16 cellular contexts compared by ENCODE assay signal in genomic region chr5:81909677-81910076, GRCh38.
DNase-seq lines count a peak whose midpoint lies in the region; ATAC-seq, FAIRE-seq and TF ChIP-seq lines count a peak whose summit lies in the region.
"Had no signal": no experiment of that assay in that cellular context is flagged by ENCODE, and none has a peak within 500 bp of the region (broad histone marks: within the 10 kb centered on the region; RNA-seq: fewer than 3 reads in every experiment).

No MANE protein-coding gene starts in this region.

- no peaks in the 10 kb centered on the region for H3K4me1 Mint-ChIP-seq in Calu3 (ENCODE audit: low read depth, unreplicated experiment)

- H3K27me3 Mint-ChIP-seq in Calu3 (ENCODE audit: unreplicated experiment) = no peaks in the 10 kb centered on the region
- H3K27me3 Mint-ChIP-seq: stimulated activated naive CD8-positive, alpha-beta T cell treated with anti-CD3 and anti-CD28 coated beads, Interleukin-15, Interleukin-2, amounts not matched to agents 100 ng/mL and 50 ng/mL, for 24 hours had no signal

- H3K27me3 ChIP-seq in SK-N-SH (ENCODE audit: insufficient read depth) = no peaks in the 10 kb centered on the region

- ATAC-seq in GM21390 (IDR thresholded peaks at IDR 0.05; ENCODE audit: unreplicated experiment) (peak; percentile 78), HG03103 (IDR thresholded peaks at IDR 0.05; ENCODE audit: low read depth, unreplicated experiment) (peak; percentile 79)

- H3F3A ChIP-seq in SK-N-SH (replicated peaks; ENCODE audit: insufficient read depth) = no peaks in the 10 kb centered on the region

- no peaks in the 10 kb centered on the region for H3K36me3 ChIP-seq in SK-N-SH (replicated peaks in 1 of 2; ENCODE audit: control insufficient read depth in 1 of 2, insufficient read depth in 2 of 2, low read length in 1 of 2)

- H3K79me2 ChIP-seq in SK-N-SH (ENCODE audit: insufficient read depth) = no peaks in the 10 kb centered on the region

- no peaks in the 10 kb centered on the region; a peak in 1 of 4 replicates for H3K4me1 ChIP-seq in SK-N-SH (ENCODE audit: control insufficient read depth in 1 of 2, insufficient read depth in 2 of 2, low read depth in 1 of 2, low read length in 1 of 2)

- H3K9me3 Mint-ChIP-seq in Calu3 (ENCODE audit: low read depth, unreplicated experiment) = no peaks in the 10 kb centered on the region
- H3K9me3 Mint-ChIP-seq: stimulated activated naive CD8-positive, alpha-beta T cell treated with anti-CD3 and anti-CD28 coated beads, Interleukin-15, Interleukin-2, amounts not matched to agents 100 ng/mL and 50 ng/mL, for 24 hours had no signal

- H4K20me1 ChIP-seq in SK-N-SH (ENCODE audit: insufficient read depth) = no peaks in the 10 kb centered on the region

- 89% methylated on average over 1 of the region's 1 CpG for WGBS in SK-N-SH (ENCODE audit: low lambda C conversion rate)

- H3K9ac ChIP-seq in SK-N-SH = no peak overlapping the region

- TF ChIP-seq RAD21 in SK-N-SH (IDR thresholded peaks at IDR 0.05; ENCODE audit: low read length) = no peak

- no peaks in the 10 kb centered on the region for H3K36me3 Mint-ChIP-seq in Calu3 (ENCODE audit: insufficient read depth, unreplicated experiment)
- H3K36me3 Mint-ChIP-seq: mesothelial cell of epicardium had no signal

- FAIRE-seq in GM18507 (lab: Jason Lieb, UNC) = peak; percentile 64

- no peak overlapping the region for H3K4me3 Mint-ChIP-seq in Calu3 (ENCODE audit: low read depth, unreplicated experiment)
- H3K4me3 Mint-ChIP-seq: mesothelial cell of epicardium; stimulated activated naive CD8-positive, alpha-beta T cell treated with anti-CD3 and anti-CD28 coated beads, Interleukin-15, Interleukin-2, amounts not matched to agents 100 ng/mL and 50 ng/mL, for 24 hours had no signal

- no TSS peak for BruUV-seq in Calu3 (replicated peaks; lab: Mats Ljungman, UMichigan)

- POLR2A ChIA-PET in SK-N-SH (lab: Yijun Ruan, JAX) = no interaction called here

- H3K27ac Mint-ChIP-seq in Calu3 (ENCODE audit: unreplicated experiment) = no peak overlapping the region
- H3K27ac Mint-ChIP-seq: mesothelial cell of epicardium; stimulated activated naive CD8-positive, alpha-beta T cell treated with anti-CD3 and anti-CD28 coated beads, Interleukin-15, Interleukin-2, amounts not matched to agents 100 ng/mL and 50 ng/mL, for 24 hours had no signal

- TF ChIP-seq CTCF in Calu3 (IDR thresholded peaks at IDR 0.05; ENCODE audit: unreplicated experiment) (no peak), SK-N-SH (IDR thresholded peaks at IDR 0.05) (no peak)

- H3K27ac ChIP-seq in SK-N-SH (ENCODE audit: low read depth in 2 of 2, low read length in 1 of 2) = no peak overlapping the region

- H3K9me3 ChIP-seq in SK-N-SH = no peaks in the 10 kb centered on the region

- H3K9me2 ChIP-seq in SK-N-SH = no peaks in the 10 kb centered on the region

- H3K4me2 ChIP-seq in SK-N-SH = no peak overlapping the region

- DNase-seq in GM18507 (ENCODE audit: extremely low spot score, insufficient read length, low read depth) (no peak), RPMI8226 (peak; percentile 31), Calu3 (no peak), mesenteric fat pad (ENCODE audit: low spot score) (no peak), SK-N-SH (no peak), iPS-NIHi7 (ENCODE audit: extremely low spot score) (no peak)
- DNase-seq: amygdala; DMS79; NCI-H1417; NCI-H526; SHP77 treated with DMSO at 0.1 percent for 48 hours; stimulated activated CD4-positive, alpha-beta T cell treated with anti-CD3 and anti-CD28 coated beads, Interleukin-2, amount 100 ng/mL, for 48 hours had no signal

- no peak for TF ChIP-seq EP300 in SK-N-SH (IDR thresholded peaks at IDR 0.05; ENCODE audit: borderline replicate concordance in 1 of 2, low read depth in 1 of 2, low read length in 1 of 2)

- H3K4me3 ChIP-seq in SK-N-SH (ENCODE audit: low read depth in 2 of 2, low read length in 1 of 2) = no peak overlapping the region

- H2AFZ ChIP-seq in SK-N-SH (ENCODE audit: low read depth) = no peak overlapping the region

- CTCF ChIA-PET in Calu3 (lab: Charles Lee) = no interaction called here
- CTCF ChIA-PET in SK-N-SH (lab: Yijun Ruan, JAX) = no interaction called here

- intact Hi-C loops in Calu3 (cut with micrococcal nuclease; ENCODE audit: unreplicated experiment) = no loop called here

TF ChIP-seq in SK-N-SH, 30 proteins besides CTCF, POLR2A, EP300 and RAD21:
- TF ChIP-seq, protein P1, sequence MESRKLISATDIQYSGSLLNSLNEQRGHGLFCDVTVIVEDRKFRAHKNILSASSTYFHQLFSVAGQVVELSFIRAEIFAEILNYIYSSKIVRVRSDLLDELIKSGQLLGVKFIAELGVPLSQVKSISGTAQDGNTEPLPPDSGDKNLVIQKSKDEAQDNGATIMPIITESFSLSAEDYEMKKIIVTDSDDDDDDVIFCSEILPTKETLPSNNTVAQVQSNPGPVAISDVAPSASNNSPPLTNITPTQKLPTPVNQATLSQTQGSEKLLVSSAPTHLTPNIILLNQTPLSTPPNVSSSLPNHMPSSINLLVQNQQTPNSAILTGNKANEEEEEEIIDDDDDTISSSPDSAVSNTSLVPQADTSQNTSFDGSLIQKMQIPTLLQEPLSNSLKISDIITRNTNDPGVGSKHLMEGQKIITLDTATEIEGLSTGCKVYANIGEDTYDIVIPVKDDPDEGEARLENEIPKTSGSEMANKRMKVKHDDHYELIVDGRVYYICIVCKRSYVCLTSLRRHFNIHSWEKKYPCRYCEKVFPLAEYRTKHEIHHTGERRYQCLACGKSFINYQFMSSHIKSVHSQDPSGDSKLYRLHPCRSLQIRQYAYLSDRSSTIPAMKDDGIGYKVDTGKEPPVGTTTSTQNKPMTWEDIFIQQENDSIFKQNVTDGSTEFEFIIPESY (IDR thresholded peaks at IDR 0.05; ENCODE audit: borderline replicate concordance, low read depth) = no peak
- TF ChIP-seq FOSL2 (IDR thresholded peaks at IDR 0.05; ENCODE audit: borderline replicate concordance, low read depth) = no peak
- no peak for TF ChIP-seq FOXM1 (IDR thresholded peaks at IDR 0.05; ENCODE audit: low read depth)
- TF ChIP-seq TEAD4 (IDR thresholded peaks at IDR 0.05; ENCODE audit: borderline replicate concordance, insufficient read depth) = no peak
- no peak for TF ChIP-seq RXRA (IDR thresholded peaks at IDR 0.05; ENCODE audit: borderline replicate concordance, low read depth)
- no peak for TF ChIP-seq POLR2AphosphoS5 (IDR thresholded peaks at IDR 0.05; ENCODE audit: low read depth, low read length)
- TF ChIP-seq, protein P2, sequence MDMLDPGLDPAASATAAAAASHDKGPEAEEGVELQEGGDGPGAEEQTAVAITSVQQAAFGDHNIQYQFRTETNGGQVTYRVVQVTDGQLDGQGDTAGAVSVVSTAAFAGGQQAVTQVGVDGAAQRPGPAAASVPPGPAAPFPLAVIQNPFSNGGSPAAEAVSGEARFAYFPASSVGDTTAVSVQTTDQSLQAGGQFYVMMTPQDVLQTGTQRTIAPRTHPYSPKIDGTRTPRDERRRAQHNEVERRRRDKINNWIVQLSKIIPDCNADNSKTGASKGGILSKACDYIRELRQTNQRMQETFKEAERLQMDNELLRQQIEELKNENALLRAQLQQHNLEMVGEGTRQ (IDR thresholded peaks at IDR 0.05; ENCODE audit: borderline replicate concordance, low read depth, low read length) = no peak
- TF ChIP-seq JUND (IDR thresholded peaks at IDR 0.05) = no peak
- TF ChIP-seq FOXJ3 (CRISPR knock-in tag; IDR thresholded peaks at IDR 0.05) = no peak
- no peak for TF ChIP-seq PBX3 (IDR thresholded peaks at IDR 0.05)
- TF ChIP-seq TAF1 (IDR thresholded peaks at IDR 0.05; ENCODE audit: borderline replicate concordance, low read depth, low read length) = no peak
- no peak for TF ChIP-seq YY1 (IDR thresholded peaks at IDR 0.05; ENCODE audit: low read depth)
